16 cellular contexts compared by ENCODE assay signal in genomic region chr2:230677182-230677946, GRCh38. TPM values are rescaled to one million over a fixed set of nuclear protein-coding genes. Genes with fewer than 3 reads are reported as not detected.
DNase-seq lines count a peak whose midpoint lies in the region; ATAC-seq and TF ChIP-seq lines count a peak whose summit lies in the region.
"Had no signal": no experiment of that assay in that cellular context is flagged by ENCODE, and none has a peak within 500 bp of the region (broad histone marks: within the 10 kb centered on the region; RNA-seq: fewer than 3 reads in every experiment).

No MANE protein-coding gene starts in this region.

- peaks cover 25% of the 10 kb centered on the region for H3K4me1 Mint-ChIP-seq in stimulated activated naive CD8-positive, alpha-beta T cell treated with anti-CD3 and anti-CD28 coated beads, Interleukin-15, Interleukin-2, amounts not matched to agents 100 ng/mL and 50 ng/mL, for 24 hours (ENCODE audit: low read depth)
- H3K4me1 Mint-ChIP-seq in stimulated activated naive CD8-positive, alpha-beta T cell treated with anti-CD3 and anti-CD28 coated beads, Interleukin-15, amount 100 ng/mL, for 72 hours = peaks cover 47% of the 10 kb centered on the region
- no peaks in the 10 kb centered on the region for H3K4me1 Mint-ChIP-seq in endothelial cell (ENCODE audit: unreplicated experiment)

- H3K27me3 Mint-ChIP-seq in stimulated activated naive CD8-positive, alpha-beta T cell treated with anti-CD3 and anti-CD28 coated beads, Interleukin-15, Interleukin-2, amounts not matched to agents 100 ng/mL and 50 ng/mL, for 24 hours = no peaks in the 10 kb centered on the region
- H3K27me3 Mint-ChIP-seq in stimulated activated naive CD8-positive, alpha-beta T cell treated with anti-CD3 and anti-CD28 coated beads, Interleukin-15, amount 100 ng/mL, for 72 hours = no peaks in the 10 kb centered on the region
- H3K27me3 Mint-ChIP-seq in endothelial cell (ENCODE audit: unreplicated experiment) = no peaks in the 10 kb centered on the region

- TF ChIP-seq CTCF in fibroblast of mammary gland (conservative IDR thresholded peaks at IDR 0.05; ENCODE audit: control insufficient read depth, insufficient read depth, low read depth, low read length) = no peak
- TF ChIP-seq CTCF in endothelial cell (IDR thresholded peaks at IDR 0.05; ENCODE audit: unreplicated experiment) = no peak

- H3K36me3 Mint-ChIP-seq in stimulated activated naive CD8-positive, alpha-beta T cell treated with anti-CD3 and anti-CD28 coated beads, Interleukin-15, Interleukin-2, amounts not matched to agents 100 ng/mL and 50 ng/mL, for 24 hours (ENCODE audit: low read depth) = peaks cover 9% of the 10 kb centered on the region
- H3K36me3 Mint-ChIP-seq in endothelial cell (ENCODE audit: low read depth, unreplicated experiment) = no peaks in the 10 kb centered on the region

- peaks cover 3% of the 10 kb centered on the region for H3K9me3 Mint-ChIP-seq in stimulated activated naive CD8-positive, alpha-beta T cell treated with anti-CD3 and anti-CD28 coated beads, Interleukin-15, Interleukin-2, amounts not matched to agents 100 ng/mL and 50 ng/mL, for 24 hours
- H3K9me3 Mint-ChIP-seq in stimulated activated naive CD8-positive, alpha-beta T cell treated with anti-CD3 and anti-CD28 coated beads, Interleukin-15, amount 100 ng/mL, for 72 hours = peaks cover 8 to 9% of the 10 kb centered on the region in 2 donors
- H3K9me3 Mint-ChIP-seq in endothelial cell (ENCODE audit: unreplicated experiment) = no peaks in the 10 kb centered on the region

- no peak for ATAC-seq in stimulated activated naive CD8-positive, alpha-beta T cell treated with anti-CD3 and anti-CD28 coated beads, Interleukin-15, amount 100 ng/mL, for 72 hours
- ATAC-seq in GM21619 (IDR thresholded peaks at IDR 0.05; ENCODE audit: unreplicated experiment) = no peak
- ATAC-seq: body of pancreas; HepG2; stimulated activated naive B cell treated with anti-CD40 and anti-IgM and Interleukin-4, amounts not matched to agents 10 μg/mL and 1 μg/mL and 100 μg/mL, for 72 hours had no signal

- peak overlapping the region; percentile 59 for H3K27ac Mint-ChIP-seq in stimulated activated naive CD8-positive, alpha-beta T cell treated with anti-CD3 and anti-CD28 coated beads, Interleukin-15, Interleukin-2, amounts not matched to agents 100 ng/mL and 50 ng/mL, for 24 hours
- H3K27ac Mint-ChIP-seq in stimulated activated naive CD8-positive, alpha-beta T cell treated with anti-CD3 and anti-CD28 coated beads, Interleukin-15, amount 100 ng/mL, for 72 hours = peak overlapping the region in 1 of 2 donors; percentile 79
- no peak overlapping the region for H3K27ac Mint-ChIP-seq in endothelial cell (ENCODE audit: unreplicated experiment)
- H3K27ac Mint-ChIP-seq: stimulated activated naive B cell treated with anti-CD40 and anti-IgM and Interleukin-4, amounts not matched to agents 10 μg/mL and 1 μg/mL and 100 μg/mL, for 72 hours had no signal

- no peak overlapping the region for H3K4me3 Mint-ChIP-seq in stimulated activated naive CD8-positive, alpha-beta T cell treated with anti-CD3 and anti-CD28 coated beads, Interleukin-15, Interleukin-2, amounts not matched to agents 100 ng/mL and 50 ng/mL, for 24 hours
- H3K4me3 Mint-ChIP-seq in stimulated activated naive CD8-positive, alpha-beta T cell treated with anti-CD3 and anti-CD28 coated beads, Interleukin-15, amount 100 ng/mL, for 72 hours = peak overlapping the region in 1 of 2 donors; percentile 21
- H3K4me3 Mint-ChIP-seq in endothelial cell (ENCODE audit: unreplicated experiment) = no peak overlapping the region
- H3K4me3 Mint-ChIP-seq: stimulated activated naive B cell treated with anti-CD40 and anti-IgM and Interleukin-4, amounts not matched to agents 10 μg/mL and 1 μg/mL and 100 μg/mL, for 72 hours had no signal

- DNase-seq in stimulated activated naive CD8-positive, alpha-beta T cell treated with anti-CD3 and anti-CD28 coated beads, Interleukin-15, amount 100 ng/mL, for 72 hours = no peak
- peak; percentile 50 for DNase-seq in T1000 (lab: John Stamatoyannopoulos, UW)
- DNase-seq in fibroblast of mammary gland (ENCODE audit: low read depth) = peak; percentile 73
- no peak for DNase-seq in activated gamma-delta T cell treated with Interleukin-2 at 50 U/mL for 16 hours
- no peak for DNase-seq in endothelial cell (ENCODE audit: low spot score)
- DNase-seq in COR-L47 (lab: John Stamatoyannopoulos, UW) = no peak
- DNase-seq: activated CD4-positive, CD25-positive, alpha-beta regulatory T cell treated with anti-CD3 and anti-CD28 coated beads, Interleukin-2, amount 50 U/mL, for 72 hours; activated T-cell treated with anti-CD3 and anti-CD28 coated beads, Interleukin-2, amount 50 U/mL, for 48 hours; body of pancreas; DMS 273 treated with DMSO at 0.1 percent for 48 hours; effector CD4-positive, alpha-beta T cell; occipital lobe; stimulated activated naive B cell treated with anti-CD40 and anti-IgM and Interleukin-4, amounts not matched to agents 10 μg/mL and 1 μg/mL and 100 μg/mL, for 72 hours had no signal

- no peak overlapping the region for H3K4me3 ChIP-seq in fibroblast of mammary gland (ENCODE audit: control insufficient read depth, low read depth, low read length)
- H3K4me3 ChIP-seq: body of pancreas had no signal

RNA-seq across cellular contexts. Expression of gene CAB39, which starts 35.3 kb away (rescaled TPM):
- total RNA-seq in endothelial cell (ENCODE audit: unreplicated experiment) = 48.7 TPM

Comparison
In these comparisons a context has a peak if more than half of its experiments do, and no peak if none do; other contexts are left out.
1. DNase-seq: peak in T1000 (single experiment) and fibroblast of mammary gland (single experiment); none in stimulated activated naive CD8-positive, alpha-beta T cell treated with anti-CD3 and anti-CD28 coated beads, Interleukin-15, amount 100 ng/mL, for 72 hours (0 of 2), activated gamma-delta T cell treated with Interleukin-2 at 50 U/mL for 16 hours (single experiment), endothelial cell (single experiment) and COR-L47 (single experiment).